Comparison of ENCODE assay signal across 8 cellular contexts in the genomic region with DNA sequence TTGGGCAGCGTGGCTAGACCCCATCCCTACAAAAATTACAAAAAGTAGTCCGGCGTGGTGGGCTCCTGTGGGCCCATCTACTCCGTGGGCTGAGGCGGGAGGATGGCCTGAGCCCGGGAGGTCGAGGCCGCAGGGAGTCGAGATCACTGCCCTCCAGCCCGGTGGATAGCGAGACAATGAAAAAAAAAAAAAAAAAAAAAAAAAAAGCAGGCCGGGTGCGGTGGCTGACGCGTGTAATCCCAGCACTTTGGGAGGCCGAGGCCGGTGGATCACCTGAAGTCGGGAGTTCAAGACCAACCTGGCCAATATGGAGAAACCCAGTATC.
DNase-seq lines count a peak whose midpoint lies in the region; ATAC-seq lines count a peak whose summit lies in the region.

No MANE protein-coding gene starts in this region.

- peak overlapping the region; percentile 83; the same call in 1 of the 2 replicates for H3K4me3 ChIP-seq in iPS-20b (ENCODE audit: low read length)

- H3K36me3 Mint-ChIP-seq in activated T-helper 2 cell treated with anti-CD3 and anti-CD28 coated beads, Interferon-gamma antibody, Interleukin-2, Interleukin-4, amounts not matched to agents 10 μg/mL and 5 μg/mL and 100 μg/mL, durations not matched to agents 14 hours and 24 hours and 36 hours (ENCODE audit: low read depth) = peaks cover 21% of the 10 kb centered on the region
- no peaks in the 10 kb centered on the region for H3K36me3 Mint-ChIP-seq in stimulated activated memory B cell treated with anti-CD40 and anti-IgM and Interleukin-4, amounts not matched to agents 10 μg/mL and 1 μg/mL and 100 μg/mL, for 72 hours

- H3K27me3 ChIP-seq in iPS-20b (ENCODE audit: insufficient read depth, low read length) = no peaks in the 10 kb centered on the region

- no peaks in the 10 kb centered on the region for H3K36me3 ChIP-seq in iPS-20b (ENCODE audit: insufficient read depth, low read depth, low read length)

- H3K4me3 Mint-ChIP-seq in activated T-helper 2 cell treated with anti-CD3 and anti-CD28 coated beads, Interferon-gamma antibody, Interleukin-2, Interleukin-4, amounts not matched to agents 10 μg/mL and 5 μg/mL and 100 μg/mL, durations not matched to agents 14 hours and 24 hours and 36 hours (ENCODE audit: low read depth) = peak overlapping the region; percentile 93
- H3K4me3 Mint-ChIP-seq in stimulated activated memory B cell treated with anti-CD40 and anti-IgM and Interleukin-4, amounts not matched to agents 10 μg/mL and 1 μg/mL and 100 μg/mL, for 72 hours = peak overlapping the region; percentile 92

- no peaks in the 10 kb centered on the region for H3K9me3 ChIP-seq in iPS-20b (ENCODE audit: insufficient read depth, low read depth, low read length)

- no peak for DNase-seq in activated T-helper 2 cell treated with anti-CD3 and anti-CD28 coated beads, Interferon-gamma antibody, Interleukin-2, Interleukin-4, amounts not matched to agents 10 μg/mL and 5 μg/mL and 100 μg/mL, durations not matched to agents 14 hours and 24 hours and 36 hours (ENCODE audit: low spot score)
- DNase-seq in NCI-H1105 (lab: John Stamatoyannopoulos, UW) = no peak
- DNase-seq in NK-92 treated with Interleukin-12 subunit alpha and Interleukin-12 subunit beta, amount 100 ng/mL, for 24 hours (lab: John Stamatoyannopoulos, UW) = no peak
- DNase-seq in activated CD4-positive, alpha-beta T cell treated with anti-CD3 and anti-CD28 coated beads, Interleukin-2, amount 50 U/mL, for 1 hour = no peak
- DNase-seq in NCI-H1436 (lab: John Stamatoyannopoulos, UW) = no peak

- H3K9ac ChIP-seq in iPS-20b (ENCODE audit: low read depth, low read length) = peak overlapping the region; percentile 86; the same call in 1 of the 2 replicates

- intact Hi-C loops in activated T-helper 2 cell treated with anti-CD3 and anti-CD28 coated beads, Interferon-gamma antibody, Interleukin-2, Interleukin-4, amounts not matched to agents 10 μg/mL and 5 μg/mL and 100 μg/mL, durations not matched to agents 14 hours and 24 hours and 36 hours (cut with micrococcal nuclease) = no loop called here

- no peak overlapping the region for H3K27ac ChIP-seq in iPS-20b (ENCODE audit: low read length)

- peak; percentile 17 for ATAC-seq in HG02943 (IDR thresholded peaks at IDR 0.05; ENCODE audit: low read depth, unreplicated experiment)
- ATAC-seq in stimulated activated memory B cell treated with anti-CD40 and anti-IgM and Interleukin-4, amounts not matched to agents 10 μg/mL and 1 μg/mL and 100 μg/mL, for 72 hours = no peak

- H3K27me3 Mint-ChIP-seq in activated T-helper 2 cell treated with anti-CD3 and anti-CD28 coated beads, Interferon-gamma antibody, Interleukin-2, Interleukin-4, amounts not matched to agents 10 μg/mL and 5 μg/mL and 100 μg/mL, durations not matched to agents 14 hours and 24 hours and 36 hours (ENCODE audit: low read depth) = no peaks in the 10 kb centered on the region
- H3K27me3 Mint-ChIP-seq in stimulated activated memory B cell treated with anti-CD40 and anti-IgM and Interleukin-4, amounts not matched to agents 10 μg/mL and 1 μg/mL and 100 μg/mL, for 72 hours = no peaks in the 10 kb centered on the region

- H3K4me1 Mint-ChIP-seq in activated T-helper 2 cell treated with anti-CD3 and anti-CD28 coated beads, Interferon-gamma antibody, Interleukin-2, Interleukin-4, amounts not matched to agents 10 μg/mL and 5 μg/mL and 100 μg/mL, durations not matched to agents 14 hours and 24 hours and 36 hours (ENCODE audit: low read depth) = peaks cover 26% of the 10 kb centered on the region
- H3K4me1 Mint-ChIP-seq in stimulated activated memory B cell treated with anti-CD40 and anti-IgM and Interleukin-4, amounts not matched to agents 10 μg/mL and 1 μg/mL and 100 μg/mL, for 72 hours = peaks cover 41% of the 10 kb centered on the region

- no peaks in the 10 kb centered on the region for H3K9me3 Mint-ChIP-seq in activated T-helper 2 cell treated with anti-CD3 and anti-CD28 coated beads, Interferon-gamma antibody, Interleukin-2, Interleukin-4, amounts not matched to agents 10 μg/mL and 5 μg/mL and 100 μg/mL, durations not matched to agents 14 hours and 24 hours and 36 hours
- no peaks in the 10 kb centered on the region for H3K9me3 Mint-ChIP-seq in stimulated activated memory B cell treated with anti-CD40 and anti-IgM and Interleukin-4, amounts not matched to agents 10 μg/mL and 1 μg/mL and 100 μg/mL, for 72 hours

- H3K4me1 ChIP-seq in iPS-20b (ENCODE audit: insufficient read depth, low read length) = no peaks in the 10 kb centered on the region

- H3K27ac Mint-ChIP-seq in activated T-helper 2 cell treated with anti-CD3 and anti-CD28 coated beads, Interferon-gamma antibody, Interleukin-2, Interleukin-4, amounts not matched to agents 10 μg/mL and 5 μg/mL and 100 μg/mL, durations not matched to agents 14 hours and 24 hours and 36 hours = peak overlapping the region; percentile 96
- H3K27ac Mint-ChIP-seq in stimulated activated memory B cell treated with anti-CD40 and anti-IgM and Interleukin-4, amounts not matched to agents 10 μg/mL and 1 μg/mL and 100 μg/mL, for 72 hours = peak overlapping the region; percentile 98
